ENCODE assay signal across 1 cellular context in genomic region chr22:44880588-44881245, GRCh38.
TF ChIP-seq lines count a peak whose summit lies in the region.

No MANE protein-coding gene starts in this region.

TF ChIP-seq in WTC11, 78 proteins besides CTCF, POLR2A, EP300 and RAD21 (continued from another document):
- TF ChIP-seq ZNF532 (CRISPR knock-in tag; IDR thresholded peaks at IDR 0.05; ENCODE audit: borderline replicate concordance), result no peak
- TF ChIP-seq TEAD4 (CRISPR knock-in tag; IDR thresholded peaks at IDR 0.05), result no peak
- no peak for TF ChIP-seq ZSCAN18 (CRISPR knock-in tag; IDR thresholded peaks at IDR 0.05)
- no peak for TF ChIP-seq MYBL2 (CRISPR knock-in tag; IDR thresholded peaks at IDR 0.05)
